2 cellular contexts compared by ENCODE assay signal in the genomic region with DNA sequence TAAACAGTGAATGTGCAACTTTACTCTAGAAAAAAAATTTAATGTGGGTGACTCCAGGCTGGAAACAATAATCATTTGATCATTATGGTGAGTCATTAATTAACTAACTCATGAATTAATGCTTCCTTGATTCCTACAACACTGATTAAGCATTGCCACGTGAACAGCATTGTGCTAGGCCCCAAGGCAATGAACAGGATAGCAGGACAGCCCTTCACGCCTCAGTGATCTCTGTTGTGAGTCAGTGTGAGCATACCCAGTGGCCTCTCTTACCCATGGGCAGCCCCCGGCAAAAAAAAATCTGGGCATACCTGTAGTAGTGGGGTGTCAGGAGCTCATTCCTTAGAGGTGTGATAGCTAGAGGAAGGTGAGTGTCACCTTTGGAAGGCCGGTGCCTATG.
TF ChIP-seq lines count a peak whose summit lies in the region.

No MANE protein-coding gene starts in this region.

TF ChIP-seq in IMR-90, 13 proteins besides CTCF, POLR2A, EP300 and RAD21:
- TF ChIP-seq, protein P1, sequence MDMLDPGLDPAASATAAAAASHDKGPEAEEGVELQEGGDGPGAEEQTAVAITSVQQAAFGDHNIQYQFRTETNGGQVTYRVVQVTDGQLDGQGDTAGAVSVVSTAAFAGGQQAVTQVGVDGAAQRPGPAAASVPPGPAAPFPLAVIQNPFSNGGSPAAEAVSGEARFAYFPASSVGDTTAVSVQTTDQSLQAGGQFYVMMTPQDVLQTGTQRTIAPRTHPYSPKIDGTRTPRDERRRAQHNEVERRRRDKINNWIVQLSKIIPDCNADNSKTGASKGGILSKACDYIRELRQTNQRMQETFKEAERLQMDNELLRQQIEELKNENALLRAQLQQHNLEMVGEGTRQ (IDR thresholded peaks at IDR 0.05; ENCODE audit: low read depth, low read length) = no peak
- TF ChIP-seq MAFK (IDR thresholded peaks at IDR 0.05; ENCODE audit: low read depth, low read length) = no peak

TF ChIP-seq in GM12878, 131 proteins besides CTCF, POLR2A, EP300 and RAD21 (continued from another document):
- TF ChIP-seq, protein P2, sequence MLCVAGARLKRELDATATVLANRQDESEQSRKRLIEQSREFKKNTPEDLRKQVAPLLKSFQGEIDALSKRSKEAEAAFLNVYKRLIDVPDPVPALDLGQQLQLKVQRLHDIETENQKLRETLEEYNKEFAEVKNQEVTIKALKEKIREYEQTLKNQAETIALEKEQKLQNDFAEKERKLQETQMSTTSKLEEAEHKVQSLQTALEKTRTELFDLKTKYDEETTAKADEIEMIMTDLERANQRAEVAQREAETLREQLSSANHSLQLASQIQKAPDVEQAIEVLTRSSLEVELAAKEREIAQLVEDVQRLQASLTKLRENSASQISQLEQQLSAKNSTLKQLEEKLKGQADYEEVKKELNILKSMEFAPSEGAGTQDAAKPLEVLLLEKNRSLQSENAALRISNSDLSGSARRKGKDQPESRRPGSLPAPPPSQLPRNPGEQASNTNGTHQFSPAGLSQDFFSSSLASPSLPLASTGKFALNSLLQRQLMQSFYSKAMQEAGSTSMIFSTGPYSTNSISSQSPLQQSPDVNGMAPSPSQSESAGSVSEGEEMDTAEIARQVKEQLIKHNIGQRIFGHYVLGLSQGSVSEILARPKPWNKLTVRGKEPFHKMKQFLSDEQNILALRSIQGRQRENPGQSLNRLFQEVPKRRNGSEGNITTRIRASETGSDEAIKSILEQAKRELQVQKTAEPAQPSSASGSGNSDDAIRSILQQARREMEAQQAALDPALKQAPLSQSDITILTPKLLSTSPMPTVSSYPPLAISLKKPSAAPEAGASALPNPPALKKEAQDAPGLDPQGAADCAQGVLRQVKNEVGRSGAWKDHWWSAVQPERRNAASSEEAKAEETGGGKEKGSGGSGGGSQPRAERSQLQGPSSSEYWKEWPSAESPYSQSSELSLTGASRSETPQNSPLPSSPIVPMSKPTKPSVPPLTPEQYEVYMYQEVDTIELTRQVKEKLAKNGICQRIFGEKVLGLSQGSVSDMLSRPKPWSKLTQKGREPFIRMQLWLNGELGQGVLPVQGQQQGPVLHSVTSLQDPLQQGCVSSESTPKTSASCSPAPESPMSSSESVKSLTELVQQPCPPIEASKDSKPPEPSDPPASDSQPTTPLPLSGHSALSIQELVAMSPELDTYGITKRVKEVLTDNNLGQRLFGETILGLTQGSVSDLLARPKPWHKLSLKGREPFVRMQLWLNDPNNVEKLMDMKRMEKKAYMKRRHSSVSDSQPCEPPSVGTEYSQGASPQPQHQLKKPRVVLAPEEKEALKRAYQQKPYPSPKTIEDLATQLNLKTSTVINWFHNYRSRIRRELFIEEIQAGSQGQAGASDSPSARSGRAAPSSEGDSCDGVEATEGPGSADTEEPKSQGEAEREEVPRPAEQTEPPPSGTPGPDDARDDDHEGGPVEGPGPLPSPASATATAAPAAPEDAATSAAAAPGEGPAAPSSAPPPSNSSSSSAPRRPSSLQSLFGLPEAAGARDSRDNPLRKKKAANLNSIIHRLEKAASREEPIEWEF (IDR thresholded peaks at IDR 0.05; ENCODE audit: insufficient replicate concordance, low read depth, low read length) = no peak
- TF ChIP-seq, protein P3, sequence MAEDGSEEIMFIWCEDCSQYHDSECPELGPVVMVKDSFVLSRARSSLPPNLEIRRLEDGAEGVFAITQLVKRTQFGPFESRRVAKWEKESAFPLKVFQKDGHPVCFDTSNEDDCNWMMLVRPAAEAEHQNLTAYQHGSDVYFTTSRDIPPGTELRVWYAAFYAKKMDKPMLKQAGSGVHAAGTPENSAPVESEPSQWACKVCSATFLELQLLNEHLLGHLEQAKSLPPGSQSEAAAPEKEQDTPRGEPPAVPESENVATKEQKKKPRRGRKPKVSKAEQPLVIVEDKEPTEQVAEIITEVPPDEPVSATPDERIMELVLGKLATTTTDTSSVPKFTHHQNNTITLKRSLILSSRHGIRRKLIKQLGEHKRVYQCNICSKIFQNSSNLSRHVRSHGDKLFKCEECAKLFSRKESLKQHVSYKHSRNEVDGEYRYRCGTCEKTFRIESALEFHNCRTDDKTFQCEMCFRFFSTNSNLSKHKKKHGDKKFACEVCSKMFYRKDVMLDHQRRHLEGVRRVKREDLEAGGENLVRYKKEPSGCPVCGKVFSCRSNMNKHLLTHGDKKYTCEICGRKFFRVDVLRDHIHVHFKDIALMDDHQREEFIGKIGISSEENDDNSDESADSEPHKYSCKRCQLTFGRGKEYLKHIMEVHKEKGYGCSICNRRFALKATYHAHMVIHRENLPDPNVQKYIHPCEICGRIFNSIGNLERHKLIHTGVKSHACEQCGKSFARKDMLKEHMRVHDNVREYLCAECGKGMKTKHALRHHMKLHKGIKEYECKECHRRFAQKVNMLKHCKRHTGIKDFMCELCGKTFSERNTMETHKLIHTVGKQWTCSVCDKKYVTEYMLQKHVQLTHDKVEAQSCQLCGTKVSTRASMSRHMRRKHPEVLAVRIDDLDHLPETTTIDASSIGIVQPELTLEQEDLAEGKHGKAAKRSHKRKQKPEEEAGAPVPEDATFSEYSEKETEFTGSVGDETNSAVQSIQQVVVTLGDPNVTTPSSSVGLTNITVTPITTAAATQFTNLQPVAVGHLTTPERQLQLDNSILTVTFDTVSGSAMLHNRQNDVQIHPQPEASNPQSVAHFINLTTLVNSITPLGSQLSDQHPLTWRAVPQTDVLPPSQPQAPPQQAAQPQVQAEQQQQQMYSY (CRISPR knock-in tag; IDR thresholded peaks at IDR 0.05) = no peak
- TF ChIP-seq, protein P4, sequence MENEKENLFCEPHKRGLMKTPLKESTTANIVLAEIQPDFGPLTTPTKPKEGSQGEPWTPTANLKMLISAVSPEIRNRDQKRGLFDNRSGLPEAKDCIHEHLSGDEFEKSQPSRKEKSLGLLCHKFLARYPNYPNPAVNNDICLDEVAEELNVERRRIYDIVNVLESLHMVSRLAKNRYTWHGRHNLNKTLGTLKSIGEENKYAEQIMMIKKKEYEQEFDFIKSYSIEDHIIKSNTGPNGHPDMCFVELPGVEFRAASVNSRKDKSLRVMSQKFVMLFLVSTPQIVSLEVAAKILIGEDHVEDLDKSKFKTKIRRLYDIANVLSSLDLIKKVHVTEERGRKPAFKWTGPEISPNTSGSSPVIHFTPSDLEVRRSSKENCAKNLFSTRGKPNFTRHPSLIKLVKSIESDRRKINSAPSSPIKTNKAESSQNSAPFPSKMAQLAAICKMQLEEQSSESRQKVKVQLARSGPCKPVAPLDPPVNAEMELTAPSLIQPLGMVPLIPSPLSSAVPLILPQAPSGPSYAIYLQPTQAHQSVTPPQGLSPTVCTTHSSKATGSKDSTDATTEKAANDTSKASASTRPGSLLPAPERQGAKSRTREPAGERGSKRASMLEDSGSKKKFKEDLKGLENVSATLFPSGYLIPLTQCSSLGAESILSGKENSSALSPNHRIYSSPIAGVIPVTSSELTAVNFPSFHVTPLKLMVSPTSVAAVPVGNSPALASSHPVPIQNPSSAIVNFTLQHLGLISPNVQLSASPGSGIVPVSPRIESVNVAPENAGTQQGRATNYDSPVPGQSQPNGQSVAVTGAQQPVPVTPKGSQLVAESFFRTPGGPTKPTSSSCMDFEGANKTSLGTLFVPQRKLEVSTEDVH (IDR thresholded peaks at IDR 0.05; ENCODE audit: low read depth, partially characterized antibody) = no peak
